In genomic region chr5:62306494-62307363, GRCh38 we compare ENCODE assay signal across 8 cellular contexts. TPM values are rescaled to one million over a fixed set of nuclear protein-coding genes. Genes with fewer than 3 reads are reported as not detected.
A peak's percentile ranks its signal among the peaks of the same experiment; 100 is the strongest.
DNase-seq lines count a peak whose midpoint lies in the region; ATAC-seq and TF ChIP-seq lines count a peak whose summit lies in the region.

No MANE protein-coding gene starts in this region.

- CTCF ChIA-PET in activated CD4-positive, alpha-beta memory T cell treated with anti-CD3 and anti-CD28 coated beads for 36 hours (lab: Charles Lee), result interaction anchor here (0.8 to 2.1 kb wide), 13 partner anchors 8 to 99 kb away, joined by 3 to 12 read pairs (median 5); partner anchors contain the start of gene DIMT1

- peak overlapping the region; percentile 98 for H3K27ac Mint-ChIP-seq in activated CD4-positive, alpha-beta memory T cell treated with anti-CD3 and anti-CD28 coated beads for 36 hours

- no peak for TF ChIP-seq CTCF in HFF-Myc (IDR thresholded peaks at IDR 0.05; ENCODE audit: low read depth, low read length, missing control alignments)

- 0 to 1% methylated on average over 70 to 71 of the region's 71 CpGs for WGBS in ectodermal cell, 2 experiments

- H3K9me3 ChIP-seq in ectodermal cell (ENCODE audit: control insufficient read depth, low read length), result no peaks in the 10 kb centered on the region

- no peaks in the 10 kb centered on the region for H3K9me3 Mint-ChIP-seq in activated CD4-positive, alpha-beta memory T cell treated with anti-CD3 and anti-CD28 coated beads for 36 hours

- ATAC-seq in GM18502 (IDR thresholded peaks at IDR 0.05; ENCODE audit: poor library complexity, unreplicated experiment), result peak; percentile 26

- peaks cover 57% of the 10 kb centered on the region for H3K4me1 Mint-ChIP-seq in activated CD4-positive, alpha-beta memory T cell treated with anti-CD3 and anti-CD28 coated beads for 36 hours (ENCODE audit: low read depth)

- no peaks in the 10 kb centered on the region for H3K27me3 Mint-ChIP-seq in activated CD4-positive, alpha-beta memory T cell treated with anti-CD3 and anti-CD28 coated beads for 36 hours

- peak overlapping the region; percentile 98 for H3K4me3 Mint-ChIP-seq in activated CD4-positive, alpha-beta memory T cell treated with anti-CD3 and anti-CD28 coated beads for 36 hours

- peaks cover 34% of the 10 kb centered on the region for H3K36me3 Mint-ChIP-seq in activated CD4-positive, alpha-beta memory T cell treated with anti-CD3 and anti-CD28 coated beads for 36 hours

- POLR2A ChIA-PET in activated CD4-positive, alpha-beta memory T cell treated with anti-CD3 and anti-CD28 coated beads for 36 hours (lab: Charles Lee), result interaction anchor here (1.0 to 3.4 kb wide), 14 partner anchors 9 to 82 kb away, joined by 3 to 38 read pairs (median 4); no protein-coding TSS in a partner anchor

- peak overlapping the region; percentile 92 for H3K27ac ChIP-seq in ectodermal cell (ENCODE audit: insufficient read depth, low read depth, low read length, poor library complexity, severe bottlenecking)

- no peaks in the 10 kb centered on the region for H3K27me3 ChIP-seq in ectodermal cell (ENCODE audit: control insufficient read depth, insufficient read depth, low read length, poor library complexity, severe bottlenecking)

- peak overlapping the region; percentile 78 for H3K4me3 ChIP-seq in HFF-Myc (replicated peaks; ENCODE audit: low read depth, low read length)
- peak overlapping the region; percentile 77 for H3K4me3 ChIP-seq in ectodermal cell (ENCODE audit: insufficient read depth, low read depth, low read length)

- no peaks in the 10 kb centered on the region for H3K36me3 ChIP-seq in ectodermal cell (ENCODE audit: control insufficient read depth, insufficient read depth, low read length)

- H3K4me1 ChIP-seq in ectodermal cell (ENCODE audit: control insufficient read depth, insufficient read depth, low read length), result no peaks in the 10 kb centered on the region

- DNase-seq in HFF-Myc (ENCODE audit: extremely low read depth, low read depth) (peak; percentile 9), MV-4-11 (lab: John Stamatoyannopoulos, UW) (peak; percentile 40), medulla oblongata (ENCODE audit: extremely low spot score) (peak; percentile 42), globus pallidus (ENCODE audit: low spot score) (no peak)
- DNase-seq in activated CD4-positive, alpha-beta memory T cell treated with anti-CD3 and anti-CD28 coated beads for 36 hours, result peak; percentile 78
- peak; percentile 50 for DNase-seq in stimulated activated CD8-positive, alpha-beta memory T cell treated with anti-CD3 and anti-CD28 coated beads, Interleukin-12 subunit alpha, Interleukin-12 subunit beta, amount 100 ng/mL, for 4 hours (ENCODE audit: low read depth)

- intact Hi-C loops in activated CD4-positive, alpha-beta memory T cell treated with anti-CD3 and anti-CD28 coated beads for 36 hours (cut with micrococcal nuclease), result loop anchor here (1.0 to 5.0 kb wide), 8 partner anchors 22 to 974 kb away; partner anchors contain the start of genes DIMT1, IPO11 and ZSWIM6

RNA-seq across cellular contexts. Expression of gene KIF2A, which starts 0.7 kb away (rescaled TPM):
- total RNA-seq in activated CD4-positive, alpha-beta memory T cell treated with anti-CD3 and anti-CD28 coated beads for 36 hours, result 100 to 1,000 TPM; 209 TPM
- polyA plus RNA-seq in ectodermal cell (2013, experiment 1 of 4), result 77.7 TPM
- polyA plus RNA-seq in ectodermal cell (2013, experiment 2 of 4), result 73.3 TPM
- 67.6 TPM for polyA plus RNA-seq in ectodermal cell (2013, experiment 3 of 4)
- polyA plus RNA-seq in ectodermal cell (2013, experiment 4 of 4), result 72.3 TPM
